In the genomic region with DNA sequence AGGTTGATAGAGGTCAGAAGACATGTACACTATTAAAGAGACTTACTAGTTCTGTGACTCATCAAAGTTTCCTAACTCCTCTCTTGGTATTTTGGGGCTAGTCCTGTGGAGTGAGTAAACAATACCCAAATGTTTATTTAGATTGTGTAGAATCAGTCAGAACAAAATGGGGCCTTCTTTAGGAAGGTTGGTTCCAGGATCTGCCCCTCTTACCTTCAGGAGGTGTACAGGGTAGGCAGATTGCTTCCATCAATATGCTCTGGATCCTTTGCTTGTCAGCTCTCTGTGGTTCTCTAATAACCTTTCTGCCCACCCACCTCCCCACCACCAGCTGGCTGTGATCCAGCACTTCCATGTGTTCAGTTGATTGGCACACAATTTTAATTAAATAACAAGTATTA, we compare ENCODE assay signal across 19 cellular contexts.
DNase-seq lines count a peak whose midpoint lies in the region; ATAC-seq and TF ChIP-seq lines count a peak whose summit lies in the region.
"Had no signal": no experiment of that assay in that cellular context is flagged by ENCODE, and none has a peak within 500 bp of the region (broad histone marks: within the 10 kb centered on the region; RNA-seq: fewer than 3 reads in every experiment).

No MANE protein-coding gene starts in this region.

- H3K9me3 Mint-ChIP-seq in stimulated activated naive CD8-positive, alpha-beta T cell treated with anti-CD3 and anti-CD28 coated beads, Interleukin-15, amount 100 ng/mL, for 72 hours: no peaks in the 10 kb centered on the region
- no peaks in the 10 kb centered on the region for H3K9me3 Mint-ChIP-seq in type B pancreatic cell
- no peaks in the 10 kb centered on the region for H3K9me3 Mint-ChIP-seq in T-helper 2 cell treated with Interferon-gamma antibody and Interleukin-4, amounts not matched to agents 5 μg/mL and 100 μg/mL, for 36 hours
- no peaks in the 10 kb centered on the region for H3K9me3 Mint-ChIP-seq in activated T-cell treated with anti-CD3 and anti-CD28 coated beads, Interleukin-2, amount 50 U/mL, for 4 hours
- H3K9me3 Mint-ChIP-seq: activated B cell treated with CpG ODN at 0.5 μM for 24 hours; T-helper 1 cell treated with Interleukin-12 subunit alpha and Interleukin-12 subunit beta and Interleukin-4 antibody, amounts not matched to agents 30 μg/mL and 1 μg/mL, for 36 hours had no signal

- peaks cover 30% of the 10 kb centered on the region for H3K27me3 Mint-ChIP-seq in stimulated activated naive CD8-positive, alpha-beta T cell treated with anti-CD3 and anti-CD28 coated beads, Interleukin-15, amount 100 ng/mL, for 72 hours
- no peaks in the 10 kb centered on the region for H3K27me3 Mint-ChIP-seq in type B pancreatic cell
- H3K27me3 Mint-ChIP-seq in T-helper 2 cell treated with Interferon-gamma antibody and Interleukin-4, amounts not matched to agents 5 μg/mL and 100 μg/mL, for 36 hours (ENCODE audit: low read depth): peaks cover 17% of the 10 kb centered on the region
- peaks cover 21% of the 10 kb centered on the region for H3K27me3 Mint-ChIP-seq in activated T-cell treated with anti-CD3 and anti-CD28 coated beads, Interleukin-2, amount 50 U/mL, for 4 hours (ENCODE audit: low read depth)

- no peak overlapping the region for H3K4me3 Mint-ChIP-seq in stimulated activated naive CD8-positive, alpha-beta T cell treated with anti-CD3 and anti-CD28 coated beads, Interleukin-15, amount 100 ng/mL, for 72 hours
- no peak overlapping the region for H3K4me3 Mint-ChIP-seq in type B pancreatic cell
- H3K4me3 Mint-ChIP-seq in T-helper 2 cell treated with Interferon-gamma antibody and Interleukin-4, amounts not matched to agents 5 μg/mL and 100 μg/mL, for 36 hours: no peak overlapping the region
- no peak overlapping the region for H3K4me3 Mint-ChIP-seq in activated T-cell treated with anti-CD3 and anti-CD28 coated beads, Interleukin-2, amount 50 U/mL, for 4 hours
- H3K4me3 Mint-ChIP-seq: activated B cell treated with CpG ODN at 0.5 μM for 24 hours; T-helper 1 cell treated with Interleukin-12 subunit alpha and Interleukin-12 subunit beta and Interleukin-4 antibody, amounts not matched to agents 30 μg/mL and 1 μg/mL, for 36 hours had no signal

- no peak overlapping the region for H3K27ac ChIP-seq in RWPE1
- H3K27ac ChIP-seq: suprapubic skin had no signal

- peak; percentile 19 for ATAC-seq in stimulated activated naive CD8-positive, alpha-beta T cell treated with anti-CD3 and anti-CD28 coated beads, Interleukin-15, Interleukin-2, amounts not matched to agents 100 U/mL and 50 U/mL, for 24 hours
- ATAC-seq in stimulated activated naive CD8-positive, alpha-beta T cell treated with anti-CD3 and anti-CD28 coated beads, Interleukin-15, amount 100 ng/mL, for 72 hours: no peak
- no peak for ATAC-seq in activated T-cell treated with anti-CD3 and anti-CD28 coated beads, Interleukin-2, amount 50 U/mL, for 4 hours

- TF ChIP-seq CTCF in RWPE1 (conservative IDR thresholded peaks at IDR 0.05; ENCODE audit: low read depth) (no peak), fibroblast of mammary gland (conservative IDR thresholded peaks at IDR 0.05; ENCODE audit: control insufficient read depth, insufficient read depth, low read depth, low read length) (no peak), type B pancreatic cell (conservative IDR thresholded peaks at IDR 0.05) (no peak)

- H3K4me1 Mint-ChIP-seq in stimulated activated naive CD8-positive, alpha-beta T cell treated with anti-CD3 and anti-CD28 coated beads, Interleukin-15, amount 100 ng/mL, for 72 hours: no peaks in the 10 kb centered on the region
- peaks cover 11% of the 10 kb centered on the region for H3K4me1 Mint-ChIP-seq in type B pancreatic cell (ENCODE audit: unreplicated experiment)
- H3K4me1 Mint-ChIP-seq in T-helper 2 cell treated with Interferon-gamma antibody and Interleukin-4, amounts not matched to agents 5 μg/mL and 100 μg/mL, for 36 hours (ENCODE audit: low read depth): no peaks in the 10 kb centered on the region
- H3K4me1 Mint-ChIP-seq in activated T-cell treated with anti-CD3 and anti-CD28 coated beads, Interleukin-2, amount 50 U/mL, for 4 hours (ENCODE audit: low read depth): no peaks in the 10 kb centered on the region
- H3K4me1 Mint-ChIP-seq: activated B cell treated with CpG ODN at 0.5 μM for 24 hours had no signal

- peaks cover 4% of the 10 kb centered on the region for H3K36me3 Mint-ChIP-seq in type B pancreatic cell
- H3K36me3 Mint-ChIP-seq in T-helper 2 cell treated with Interferon-gamma antibody and Interleukin-4, amounts not matched to agents 5 μg/mL and 100 μg/mL, for 36 hours (ENCODE audit: low read depth): no peaks in the 10 kb centered on the region
- no peaks in the 10 kb centered on the region for H3K36me3 Mint-ChIP-seq in activated T-cell treated with anti-CD3 and anti-CD28 coated beads, Interleukin-2, amount 50 U/mL, for 4 hours (ENCODE audit: insufficient read depth)

- POLR2A ChIA-PET in RWPE1 (lab: Yijun Ruan, JAX; ENCODE audit: low non-redundant PET): no interaction called here

- DNase-seq in stimulated activated naive CD8-positive, alpha-beta T cell treated with anti-CD3 and anti-CD28 coated beads, Interleukin-15, Interleukin-2, amounts not matched to agents 100 U/mL and 50 U/mL, for 24 hours: no peak
- no peak for DNase-seq in stimulated activated naive CD8-positive, alpha-beta T cell treated with anti-CD3 and anti-CD28 coated beads, Interleukin-15, amount 100 ng/mL, for 72 hours
- DNase-seq in RWPE1 (ENCODE audit: low spot score) (peak; percentile 30), fibroblast of mammary gland (ENCODE audit: low read depth) (peak; percentile 76), stromal cell of bone marrow (ENCODE audit: low read depth) (peak; percentile 13), type B pancreatic cell (ENCODE audit: extremely low spot score, unreplicated experiment) (no peak)
- DNase-seq in T-helper 2 cell treated with Interferon-gamma antibody and Interleukin-4, amounts not matched to agents 5 μg/mL and 100 μg/mL, for 36 hours (ENCODE audit: low spot score): no peak
- DNase-seq in activated T-cell treated with anti-CD3 and anti-CD28 coated beads, Interleukin-2, amount 50 U/mL, for 4 hours: no peak
- DNase-seq: activated B cell treated with CpG ODN at 0.5 μM for 24 hours; activated effector memory CD4-positive, alpha-beta T cell treated with Interleukin-2 at 50 U/mL for 16 hours; GDM1; GOT3; midbrain; NCI-H1048; NCI-H2107; NCI-H748 treated with DMSO at 0.1 percent for 48 hours; RPMI8226 had no signal

- no peak overlapping the region for H3K27ac Mint-ChIP-seq in stimulated activated naive CD8-positive, alpha-beta T cell treated with anti-CD3 and anti-CD28 coated beads, Interleukin-15, amount 100 ng/mL, for 72 hours
- H3K27ac Mint-ChIP-seq in type B pancreatic cell: no peak overlapping the region
- H3K27ac Mint-ChIP-seq in T-helper 2 cell treated with Interferon-gamma antibody and Interleukin-4, amounts not matched to agents 5 μg/mL and 100 μg/mL, for 36 hours: no peak overlapping the region
- H3K27ac Mint-ChIP-seq: activated B cell treated with CpG ODN at 0.5 μM for 24 hours; T-helper 1 cell treated with Interleukin-12 subunit alpha and Interleukin-12 subunit beta and Interleukin-4 antibody, amounts not matched to agents 30 μg/mL and 1 μg/mL, for 36 hours had no signal

- CTCF ChIA-PET in RWPE1 (lab: Yijun Ruan, JAX): no interaction called here

- no peak overlapping the region for H3K4me3 ChIP-seq in fibroblast of mammary gland (ENCODE audit: control insufficient read depth, low read depth, low read length)
- H3K4me3 ChIP-seq: suprapubic skin had no signal

Comparison
In these comparisons a context has a peak if more than half of its experiments do, and no peak if none do; other contexts are left out.
1. DNase-seq: peak in RWPE1 (single experiment), fibroblast of mammary gland (single experiment) and stromal cell of bone marrow (single experiment); none in stimulated activated naive CD8-positive, alpha-beta T cell treated with anti-CD3 and anti-CD28 coated beads, Interleukin-15, Interleukin-2, amounts not matched to agents 100 U/mL and 50 U/mL, for 24 hours (single experiment), stimulated activated naive CD8-positive, alpha-beta T cell treated with anti-CD3 and anti-CD28 coated beads, Interleukin-15, amount 100 ng/mL, for 72 hours (0 of 2), type B pancreatic cell (single experiment), T-helper 2 cell treated with Interferon-gamma antibody and Interleukin-4, amounts not matched to agents 5 μg/mL and 100 μg/mL, for 36 hours (single experiment) and activated T-cell treated with anti-CD3 and anti-CD28 coated beads, Interleukin-2, amount 50 U/mL, for 4 hours (single experiment).